In the genomic region with DNA sequence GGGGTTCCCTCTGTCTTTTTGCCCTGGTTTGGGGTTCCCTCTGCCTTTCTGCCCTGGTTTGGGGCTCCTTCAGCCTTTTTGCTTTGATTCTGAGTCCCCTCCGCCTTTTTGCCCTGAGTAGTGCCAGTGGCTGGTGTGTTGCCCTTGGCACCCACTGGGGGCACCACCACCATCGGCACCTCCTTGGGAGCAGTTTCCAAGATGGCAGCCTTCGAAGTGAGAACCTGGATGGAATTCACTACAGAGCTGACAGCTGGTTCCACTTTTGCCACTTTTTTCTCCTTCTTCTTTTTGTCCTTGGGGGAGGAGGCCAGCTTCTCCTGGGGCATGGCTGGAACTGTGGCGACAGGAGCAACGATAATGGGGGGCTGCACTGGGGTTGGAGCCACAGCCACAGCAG, we compare ENCODE assay signal across 21 cellular contexts. TPM values are rescaled to one million over a fixed set of nuclear protein-coding genes. Genes with fewer than 3 reads are reported as not detected.
DNase-seq lines count a peak whose midpoint lies in the region; ATAC-seq, FAIRE-seq and TF ChIP-seq lines count a peak whose summit lies in the region.
"Had no signal": no experiment of that assay in that cellular context is flagged by ENCODE, and none has a peak within 500 bp of the region (broad histone marks: within the 10 kb centered on the region; RNA-seq: fewer than 3 reads in every experiment).

No MANE protein-coding gene starts in this region.

- ATAC-seq in IMR-90 (ENCODE audit: low read depth) (no peak), GM19351 (IDR thresholded peaks at IDR 0.05; ENCODE audit: unreplicated experiment) (no peak), T-cell (replicated peaks in 1 of 4) (no peak)
- ATAC-seq: activated T-cell treated with anti-CD3 and anti-CD28 coated beads, Interleukin-2, amount 50 U/mL, for 72 hours had no signal

- H2BK12ac ChIP-seq in H1 (ENCODE audit: low read depth, low read length), result no peak overlapping the region

- H4K91ac ChIP-seq in IMR-90 (ENCODE audit: insufficient read depth, low read depth, low read length) (no peak overlapping the region), H1 (replicated peaks; ENCODE audit: insufficient read length, low read length) (no peak overlapping the region)

- TF ChIP-seq RAD21 in IMR-90 (IDR thresholded peaks at IDR 0.05; ENCODE audit: low read length) (no peak), H1 (IDR thresholded peaks at IDR 0.05 in 1 of 2, conservative IDR thresholded peaks at IDR 0.05 in 1 of 2; ENCODE audit: low read depth in 2 of 2, low read length in 2 of 2) (no peak)

- no peak overlapping the region for H3K27ac ChIP-seq in IMR-90 (ENCODE audit: insufficient read depth, low read length)
- no peak overlapping the region for H3K27ac ChIP-seq in H1 (ENCODE audit: low read depth, low read length)
- H3K27ac ChIP-seq: parathyroid adenoma had no signal

- no peak overlapping the region for H3K4me3 ChIP-seq in Caco-2 (ENCODE audit: low read depth, low read length)
- no peak overlapping the region for H3K4me3 ChIP-seq in IMR-90 (ENCODE audit: insufficient read depth, low read depth, low read length)
- no peak overlapping the region for H3K4me3 ChIP-seq in H1 (ENCODE audit: extremely low read depth in 1 of 4, insufficient read depth in 2 of 4, low read depth in 3 of 4, low read length in 4 of 4)
- H3K4me3 ChIP-seq: transverse colon had no signal

- H3K79me2 ChIP-seq in H1 (ENCODE audit: control insufficient read depth in 1 of 2, insufficient read depth in 2 of 2, low read length in 2 of 2), result peaks cover 8 to 75% of the 10 kb centered on the region in 2 experiments

- H3K9me3 Mint-ChIP-seq in Caco-2 (ENCODE audit: unreplicated experiment) (peaks cover 12% of the 10 kb centered on the region), progenitor cell of endocrine pancreas (ENCODE audit: low read depth) (no peaks in the 10 kb centered on the region), T-cell (no peaks in the 10 kb centered on the region)
- H3K9me3 Mint-ChIP-seq: activated CD4-positive, alpha-beta T cell treated with anti-CD3 and anti-CD28 coated beads, Interleukin-2, amount 10 ng/mL, durations not matched to agents 24 days and 14 days had no signal

- H3K9me3 ChIP-seq in Caco-2 (no peaks in the 10 kb centered on the region), IMR-90 (ENCODE audit: control insufficient read depth, insufficient read depth, low read length) (peaks cover 7% of the 10 kb centered on the region; the same call in 1 of the 2 replicates), H1 (ENCODE audit: insufficient read depth in 2 of 2, low read depth in 1 of 2, low read length in 1 of 2) (peaks cover 6 to 13% of the 10 kb centered on the region in 2 experiments)
- H3K9me3 ChIP-seq: transverse colon had no signal

- H3K4me1 Mint-ChIP-seq in Caco-2 (ENCODE audit: low read depth, unreplicated experiment) (peaks cover 47% of the 10 kb centered on the region), progenitor cell of endocrine pancreas (ENCODE audit: low read depth) (peaks cover 14% of the 10 kb centered on the region), T-cell (peaks cover 9 to 39% (median 12%) of the 10 kb centered on the region in 3 donors)

- H3K4me2 ChIP-seq in IMR-90 (ENCODE audit: low read depth, low read length) (no peak overlapping the region), H1 (ENCODE audit: insufficient read depth in 1 of 2, low read depth in 2 of 2, low read length in 2 of 2) (no peak overlapping the region)

- DNase-seq in Caco-2 (no peak), IMR-90 (no peak), H1 (ENCODE audit: low read depth in 1 of 2, low spot score in 2 of 2) (no peak), progenitor cell of endocrine pancreas (ENCODE audit: low spot score, unreplicated experiment) (no peak), SW480 (ENCODE audit: low spot score) (no peak), T-cell (no peak)
- no peak for DNase-seq in activated CD4-positive, CD25-positive, alpha-beta regulatory T cell treated with anti-CD3 and anti-CD28 coated beads, Interleukin-2, amount 50 U/mL, for 72 hours
- DNase-seq: activated CD4-positive, alpha-beta T cell treated with anti-CD3 and anti-CD28 coated beads, Interleukin-2, amount 10 ng/mL, durations not matched to agents 24 days and 14 days; activated T-cell treated with anti-CD3 and anti-CD28 coated beads, Interleukin-2, amount 50 U/mL, for 72 hours; amygdala; C1 segment of cervical spinal cord; NCI-H1694 treated with DMSO at 0.1 percent for 48 hours; NCI-H526; stimulated activated CD4-positive, alpha-beta T cell treated with anti-CD3 and anti-CD28 coated beads, Interleukin-15, amount 100 ng/mL, for 24 hours; transverse colon had no signal

- H3K27me3 Mint-ChIP-seq in Caco-2 (ENCODE audit: insufficient read depth, unreplicated experiment) (no peaks in the 10 kb centered on the region), progenitor cell of endocrine pancreas (no peaks in the 10 kb centered on the region), T-cell (no peaks in the 10 kb centered on the region)
- H3K27me3 Mint-ChIP-seq: activated CD4-positive, alpha-beta T cell treated with anti-CD3 and anti-CD28 coated beads, Interleukin-2, amount 10 ng/mL, durations not matched to agents 24 days and 14 days had no signal

- H2BK5ac ChIP-seq in IMR-90 (ENCODE audit: low read depth, low read length, poor library complexity, severe bottlenecking), result no peak overlapping the region
- H2BK5ac ChIP-seq in H1 (ENCODE audit: low read depth, low read length), result no peak overlapping the region

- H3K27me3 ChIP-seq in Caco-2 (replicated peaks; ENCODE audit: control insufficient read depth, insufficient read depth, low read length) (no peaks in the 10 kb centered on the region), IMR-90 (ENCODE audit: control insufficient read depth, insufficient read depth, low read length) (no peaks in the 10 kb centered on the region), H1 (replicated peaks in 1 of 4; ENCODE audit: control insufficient read depth in 3 of 4, extremely low read depth in 1 of 4, insufficient read depth in 3 of 4, low read length in 3 of 4) (no peaks in the 10 kb centered on the region)
- H3K27me3 ChIP-seq: transverse colon had no signal

- dilution Hi-C loops in IMR-90 (cut with HindIII; ENCODE audit: low sequenced_read_pairs, unreplicated experiment), result no loop called here

- no peak for TF ChIP-seq EP300 in H1 (IDR thresholded peaks at IDR 0.05; ENCODE audit: borderline replicate concordance in 1 of 2, low read depth in 2 of 2, low read length in 2 of 2)

- H3K4me3 Mint-ChIP-seq in Caco-2 (ENCODE audit: unreplicated experiment) (peak overlapping the region; percentile 61), progenitor cell of endocrine pancreas (ENCODE audit: low read depth) (no peak overlapping the region), T-cell (no peak overlapping the region)
- H3K4me3 Mint-ChIP-seq: activated CD4-positive, alpha-beta T cell treated with anti-CD3 and anti-CD28 coated beads, Interleukin-2, amount 10 ng/mL, durations not matched to agents 24 days and 14 days; activated T-cell treated with anti-CD3 and anti-CD28 coated beads, Interleukin-2, amount 50 U/mL, for 72 hours had no signal

- intact Hi-C loops in Caco-2 (cut with micrococcal nuclease; ENCODE audit: unreplicated experiment) (no loop called here), IMR-90 (cut with micrococcal nuclease) (no loop called here)

- no peak for FAIRE-seq in H1 (lab: Jason Lieb, UNC)
- FAIRE-seq: RCC 7860 had no signal

- H3K23me2 ChIP-seq in H1 (ENCODE audit: low read depth, low read length), result no peaks in the 10 kb centered on the region

- peaks cover 22 to 88% of the 10 kb centered on the region in 2 experiments for H3K79me1 ChIP-seq in IMR-90 (ENCODE audit: low read depth in 1 of 2, low read length in 2 of 2)
- peaks cover 12% of the 10 kb centered on the region for H3K79me1 ChIP-seq in H1 (ENCODE audit: low read depth, low read length)

- TF ChIP-seq CTCF in Caco-2 (IDR thresholded peaks at IDR 0.05; ENCODE audit: insufficient read depth in 1 of 2, low read depth in 1 of 2, low read length in 1 of 2, severe bottlenecking in 1 of 2, unreplicated experiment in 1 of 2) (no peak), IMR-90 (conservative IDR thresholded peaks at IDR 0.05; ENCODE audit: low read depth, low read length) (no peak), H1 (IDR thresholded peaks at IDR 0.05; ENCODE audit: control extremely low read depth in 1 of 3, insufficient read depth in 1 of 3, low read depth in 1 of 3, low read length in 3 of 3) (peak; percentile 17 to 28 (median 26); a peak in 3 of 4 replicates), progenitor cell of endocrine pancreas (IDR thresholded peaks at IDR 0.05; ENCODE audit: unreplicated experiment) (peak; percentile 11)

- H3K9me1 ChIP-seq in IMR-90 (ENCODE audit: insufficient read depth, low read length), result peaks cover 31% of the 10 kb centered on the region

- H2AK5ac ChIP-seq in IMR-90 (ENCODE audit: low read depth, low read length), result no peak overlapping the region
- H2AK5ac ChIP-seq in H1 (ENCODE audit: low read depth, low read length), result no peak overlapping the region

- no peak overlapping the region for H2AK9ac ChIP-seq in IMR-90 (replicated peaks; ENCODE audit: low read depth, low read length, poor library complexity)

- no peak overlapping the region for H3K4ac ChIP-seq in IMR-90 (ENCODE audit: low read depth, low read length)
- H3K4ac ChIP-seq in H1 (replicated peaks; ENCODE audit: insufficient read length, low read depth, low read length), result no peak overlapping the region

- 100% methylated on average over 4 of the region's 5 CpGs; no CpG with 5 or more reads in 1 of the 2 experiments for WGBS in IMR-90 (ENCODE audit: extremely low coverage in 2 of 2, insufficient read length in 1 of 2), 2 experiments
- WGBS in H1 (ENCODE audit: extremely low coverage in 1 of 2, insufficient coverage in 1 of 2, insufficient read length in 1 of 2, insufficient replicate concordance in 2 of 2, low coverage in 1 of 2, low lambda C conversion rate in 2 of 2, missing lambda C conversion rate in 1 of 2), 2 experiments, result 93% methylated on average over 5 of the region's 5 CpGs; no CpG with 5 or more reads in 1 of the 2 experiments

- BruUV-seq in Caco-2 (replicated peaks; lab: Mats Ljungman, UMichigan), result TSS peak; percentile 81
- TSS peak; percentile 94 for BruUV-seq in IMR-90 (replicated peaks; lab: Mats Ljungman, UMichigan)

- peaks cover 12% of the 10 kb centered on the region; the same call in 1 of the 2 replicates for H3K4me1 ChIP-seq in Caco-2
- peaks cover 35% of the 10 kb centered on the region for H3K4me1 ChIP-seq in IMR-90 (ENCODE audit: control insufficient read depth, insufficient read depth, low read length)
- peaks cover 8 to 10% (median 8%) of the 10 kb centered on the region in 4 experiments; a peak in 5 of 7 replicates for H3K4me1 ChIP-seq in H1 (replicated peaks in 1 of 4; ENCODE audit: control insufficient read depth in 3 of 4, insufficient read depth in 4 of 4, low read length in 3 of 4)

- no peak overlapping the region for H2AFZ ChIP-seq in IMR-90 (replicated peaks; ENCODE audit: low read length, poor library complexity)
- no peak overlapping the region for H2AFZ ChIP-seq in H1 (ENCODE audit: low read length)
- H2AFZ ChIP-seq: parathyroid adenoma had no signal

- H4K8ac ChIP-seq in IMR-90 (ENCODE audit: low read depth in 2 of 2, low read length in 2 of 2) (no peak overlapping the region), H1 (ENCODE audit: extremely low read depth, insufficient read depth, low read length) (peak overlapping the region; percentile 25; the same call in 1 of the 2 replicates)

- H3K18ac ChIP-seq in IMR-90 (ENCODE audit: low read depth, low read length) (no peak overlapping the region), H1 (ENCODE audit: extremely low read depth, low read length) (no peak overlapping the region)

- CTCF ChIA-PET in Caco-2 (lab: Charles Lee), result no interaction called here
- CTCF ChIA-PET in IMR-90 (lab: Yijun Ruan, JAX), result no interaction called here
- CTCF ChIA-PET in H1 (lab: Charles Lee; ENCODE audit: partially characterized antibody), result interaction anchor here (0.9 to 1.0 kb wide), 2 partner anchors 238 to 274 kb away, joined by 3 read pairs; no protein-coding TSS in a partner anchor
- CTCF ChIA-PET in T-cell (lab: Charles Lee), result no interaction called here

- H4K5ac ChIP-seq in IMR-90 (ENCODE audit: low read depth, low read length) (no peak overlapping the region), H1 (ENCODE audit: insufficient read length, low read depth, low read length) (no peak overlapping the region)

- in situ Hi-C loops in IMR-90 (cut with MboI; ENCODE audit: low sequenced_read_pairs), result no loop called here

- H3K27ac Mint-ChIP-seq in Caco-2 (ENCODE audit: unreplicated experiment) (peak overlapping the region; percentile 83), progenitor cell of endocrine pancreas (no peak overlapping the region), T-cell (no peak overlapping the region)
- H3K27ac Mint-ChIP-seq: activated T-cell treated with anti-CD3 and anti-CD28 coated beads, Interleukin-2, amount 50 U/mL, for 72 hours had no signal

- no peak overlapping the region for H3K9ac ChIP-seq in IMR-90 (ENCODE audit: low read depth, low read length)
- H3K9ac ChIP-seq in H1 (replicated peaks in 1 of 4; ENCODE audit: extremely low read depth in 1 of 4, low read depth in 3 of 4, low read length in 3 of 4), result no peak overlapping the region
- H3K9ac ChIP-seq: parathyroid adenoma had no signal

- H4K20me1 ChIP-seq in IMR-90 (ENCODE audit: insufficient read depth, low read length), result peaks cover 94% of the 10 kb centered on the region
- peaks cover 0 to 8% of the 10 kb centered on the region in 2 experiments for H4K20me1 ChIP-seq in H1 (replicated peaks in 1 of 2; ENCODE audit: control insufficient read depth in 1 of 2, insufficient read depth in 2 of 2, low read length in 2 of 2)

- no peak overlapping the region for H2BK120ac ChIP-seq in IMR-90 (ENCODE audit: low read depth, low read length)
- no peak overlapping the region for H2BK120ac ChIP-seq in H1 (replicated peaks; ENCODE audit: low read depth, low read length)

- TF ChIP-seq POLR2A in IMR-90 (IDR thresholded peaks at IDR 0.05; ENCODE audit: low read depth, low read length) (no peak), H1 (IDR thresholded peaks at IDR 0.05; ENCODE audit: control extremely low read depth in 1 of 2, low read depth in 2 of 2, low read length in 2 of 2) (no peak)

- peaks cover 99% of the 10 kb centered on the region for H3K36me3 Mint-ChIP-seq in Caco-2 (ENCODE audit: insufficient read depth, unreplicated experiment)
- peaks cover 50% of the 10 kb centered on the region for H3K36me3 Mint-ChIP-seq in progenitor cell of endocrine pancreas (ENCODE audit: insufficient read depth)
- peaks cover 31% of the 10 kb centered on the region for H3K36me3 Mint-ChIP-seq in T-cell

- POLR2A ChIA-PET in Caco-2 (lab: Charles Lee) (no interaction called here), IMR-90 (lab: Charles Lee; ENCODE audit: unreplicated experiment) (no interaction called here), H1 (lab: Charles Lee; ENCODE audit: partially characterized antibody) (no interaction called here), T-cell (lab: Charles Lee) (no interaction called here)

- H2BK15ac ChIP-seq in IMR-90 (ENCODE audit: low read depth, low read length) (no peak overlapping the region), H1 (ENCODE audit: low read length) (no peak overlapping the region)

- H3K36me3 ChIP-seq in Caco-2 (ENCODE audit: control insufficient read depth, insufficient read depth, low read length), result peaks cover 22% of the 10 kb centered on the region
- H3K36me3 ChIP-seq in IMR-90 (ENCODE audit: control insufficient read depth, insufficient read depth, low read length), result peaks cover 42% of the 10 kb centered on the region
- peaks cover 0 to 20% (median 10%) of the 10 kb centered on the region in 4 experiments; a peak in 5 of 8 replicates for H3K36me3 ChIP-seq in H1 (ENCODE audit: control insufficient read depth in 2 of 4, insufficient read depth in 4 of 4, low read length in 3 of 4)

- H3K14ac ChIP-seq in IMR-90 (replicated peaks; ENCODE audit: low read depth, low read length) (no peak overlapping the region), H1 (ENCODE audit: insufficient read length) (no peak overlapping the region)

- H2BK20ac ChIP-seq in IMR-90 (ENCODE audit: low read depth, low read length), result no peak overlapping the region
- no peak overlapping the region for H2BK20ac ChIP-seq in H1 (ENCODE audit: low read length)

- no peak overlapping the region for H3K56ac ChIP-seq in IMR-90 (ENCODE audit: extremely low read depth, insufficient read depth, low read length)
- no peak overlapping the region for H3K56ac ChIP-seq in H1 (replicated peaks; ENCODE audit: insufficient read length, low read depth, low read length)

- H3K23ac ChIP-seq in IMR-90 (ENCODE audit: low read depth, low read length), result no peak overlapping the region
- H3K23ac ChIP-seq in H1 (ENCODE audit: insufficient read length), result no peak overlapping the region

RNA-seq across cellular contexts. Expression of gene RRBP1, which starts 22.2 kb away (rescaled TPM):
- total RNA-seq in Caco-2 (2022) (665 and 758 TPM in 2 replicates), IMR-90 (2012; rRNA removed) (90.2 and 99.7 TPM in 2 replicates), progenitor cell of endocrine pancreas (222 and 242 TPM in 2 replicates), T-cell (10 to 100 TPM; 26.3 to 32.4 (median 30.1) TPM)
- polyA plus RNA-seq in IMR-90 (2012; rRNA removed) (135 and 136 TPM in 2 replicates), H1 (2011; rRNA removed) (15.9 and 20.2 TPM in 2 replicates)
- polyA plus RNA-seq in IMR-90 (2012; cell fraction: cytosol; rRNA removed), result 134 and 143 TPM in 2 replicates
- polyA plus RNA-seq in IMR-90 (2012; cell fraction: nucleus; rRNA removed; ENCODE audit: low replicate concordance), result 216 and 234 TPM in 2 replicates
- 153 and 157 TPM in 2 replicates for total RNA-seq in H1 (2021; fragmentation: NEBNext Ultra II Directional; extraction: Animal tissue kit (Norgen Biotek cat#: 25700))
- 37.4 TPM for polyA plus RNA-seq in H1 (2011; cell fraction: cytosol; rRNA removed)
- polyA plus RNA-seq in H1 (2011; cell fraction: nucleus; rRNA removed), result 71.6 TPM
- 82.9 to 111 TPM (median 107 TPM) in 4 replicates for polyA plus RNA-seq in H1 (2012, experiment 1 of 2)
- polyA plus RNA-seq in H1 (2012, experiment 2 of 2), result 24.2 TPM
- 178 TPM for polyA plus RNA-seq in H1 (2013, experiment 1 of 2)
- polyA plus RNA-seq in H1 (2013, experiment 2 of 2), result 185 TPM
- polyA minus RNA-seq in H1 (2011; rRNA and poly(A)+ RNA removed), result 25.7 and 32.9 TPM in 2 replicates
- 45.1 TPM for polyA minus RNA-seq in H1 (2011; cell fraction: cytosol; rRNA and poly(A)+ RNA removed)
- 40.6 TPM for polyA minus RNA-seq in H1 (2011; cell fraction: nucleus; rRNA and poly(A)+ RNA removed)

RNA-seq across cellular contexts. Expression of gene BANF2, which starts 40.0 kb away (rescaled TPM):
- total RNA-seq in Caco-2 (2022) (2.1 and 3.0 TPM in 2 replicates), IMR-90 (2012; rRNA removed) (not detected in 2 replicates), progenitor cell of endocrine pancreas (not detected in 2 replicates), T-cell (not detected)
- polyA plus RNA-seq in IMR-90 (2012; rRNA removed) (not detected in 2 replicates), H1 (2011; rRNA removed) (not detected in 2 replicates)
- not detected in 2 replicates for polyA plus RNA-seq in IMR-90 (2012; cell fraction: cytosol; rRNA removed)
- not detected in 2 replicates for polyA plus RNA-seq in IMR-90 (2012; cell fraction: nucleus; rRNA removed; ENCODE audit: low replicate concordance)
- total RNA-seq in H1 (2021; fragmentation: NEBNext Ultra II Directional; extraction: Animal tissue kit (Norgen Biotek cat#: 25700)), result not detected in 2 replicates
- not detected for polyA plus RNA-seq in H1 (2011; cell fraction: cytosol; rRNA removed)
- polyA plus RNA-seq in H1 (2011; cell fraction: nucleus; rRNA removed), result not detected
- polyA plus RNA-seq in H1 (2012, experiment 1 of 2), result not detected in 4 replicates
- polyA plus RNA-seq in H1 (2012, experiment 2 of 2), result not detected
- not detected for polyA plus RNA-seq in H1 (2013, experiment 1 of 2)
- polyA plus RNA-seq in H1 (2013, experiment 2 of 2), result not detected
- not detected in 2 replicates for polyA minus RNA-seq in H1 (2011; rRNA and poly(A)+ RNA removed)
- polyA minus RNA-seq in H1 (2011; cell fraction: cytosol; rRNA and poly(A)+ RNA removed), result not detected
- not detected for polyA minus RNA-seq in H1 (2011; cell fraction: nucleus; rRNA and poly(A)+ RNA removed)
- total RNA-seq: activated CD4-positive, alpha-beta T cell treated with anti-CD3 and anti-CD28 coated beads, Interleukin-2, amount 10 ng/mL, durations not matched to agents 24 days and 14 days; activated T-cell treated with anti-CD3 and anti-CD28 coated beads, Interleukin-2, amount 50 U/mL, for 72 hours; dermis microvascular lymphatic vessel endothelial cell; fibroblast of villous mesenchyme; T-helper 2 cell treated with Interferon-gamma antibody and Interleukin-4, amounts not matched to agents 100 ng/mL and 5 ng/mL, for 36 hours; transverse colon had no signal

Comparison
In these comparisons a context has a peak if more than half of its experiments do, and no peak if none do; other contexts are left out.
1. CTCF ChIP-seq: peak in H1 (3 of 3) and progenitor cell of endocrine pancreas (single experiment); none in Caco-2 (0 of 2) and IMR-90 (single experiment).